ENCODE assay signal across 9 cellular contexts in genomic region chr16:81711609-81712329, GRCh38.
DNase-seq lines count a peak whose midpoint lies in the region; ATAC-seq and TF ChIP-seq lines count a peak whose summit lies in the region.
"Had no signal": no experiment of that assay in that cellular context is flagged by ENCODE, and none has a peak within 500 bp of the region (broad histone marks: within the 10 kb centered on the region; RNA-seq: fewer than 3 reads in every experiment).

No MANE protein-coding gene starts in this region.

- intact Hi-C loops in left lung (cut with DNase I) (no loop called here), lower leg skin (cut with DNase I; ENCODE audit: low total_unique reads) (no loop called here)

- no peak for TF ChIP-seq CTCF in left lung (IDR thresholded peaks at IDR 0.05)
- TF ChIP-seq CTCF in lower leg skin (IDR thresholded peaks at IDR 0.05) = no peak

- WGBS in lower leg skin, 2 donors = 50 to 53% methylated on average over 21 of the region's 21 CpGs

- H3K4me3 ChIP-seq in HUES6 (ENCODE audit: low read depth, low read length) = no peak overlapping the region
- no peak overlapping the region for H3K4me3 ChIP-seq in left lung
- no peak overlapping the region for H3K4me3 ChIP-seq in lower leg skin (ENCODE audit: low read depth, poor library complexity, severe bottlenecking)
- H3K4me3 ChIP-seq: dorsolateral prefrontal cortex had no signal

- no peaks in the 10 kb centered on the region for H3K9me3 ChIP-seq in HUES6 (ENCODE audit: control insufficient read depth, insufficient read depth, low read depth, low read length)
- H3K9me3 ChIP-seq in left lung = no peaks in the 10 kb centered on the region

- DNase-seq in AG08396 (ENCODE audit: low spot score) (peak; percentile 85), astrocyte of the hippocampus (ENCODE audit: low read depth, low spot score) (peak; percentile 96), left lung (peak in 1 of 2 donors; percentile 51), DMS153 (lab: John Stamatoyannopoulos, UW) (no peak), lower leg skin (ENCODE audit: low spot score in 2 of 2) (no peak)

- H3K27me3 ChIP-seq in HUES6 (ENCODE audit: control insufficient read depth, insufficient read depth, low read length) (no peaks in the 10 kb centered on the region), left lung (no peaks in the 10 kb centered on the region)
- H3K27me3 ChIP-seq: dorsolateral prefrontal cortex had no signal

- H3K27ac ChIP-seq in HUES6 (ENCODE audit: low read depth, low read length) = peak overlapping the region; percentile 6; the same call in 1 of the 2 replicates
- no peak overlapping the region for H3K27ac ChIP-seq in left lung

- H3K36me3 ChIP-seq in HUES6 (ENCODE audit: control insufficient read depth, insufficient read depth, low read length) (peaks cover 29% of the 10 kb centered on the region), left lung (peaks cover 0 to 36% of the 10 kb centered on the region in 2 donors)

- H3K4me1 ChIP-seq in HUES6 (ENCODE audit: control insufficient read depth, insufficient read depth, low read length) (peaks cover 50% of the 10 kb centered on the region), left lung (peaks cover 0 to 12% of the 10 kb centered on the region in 2 donors)

- ATAC-seq in left lung (peak; percentile 53), HG02885 (IDR thresholded peaks at IDR 0.05; ENCODE audit: poor library complexity, unreplicated experiment) (no peak), GM18907 (IDR thresholded peaks at IDR 0.05; ENCODE audit: unreplicated experiment) (no peak)

- H3K9ac ChIP-seq in HUES6 (ENCODE audit: low read length) = peak overlapping the region; percentile 50

- TF ChIP-seq POLR2A in lower leg skin (IDR thresholded peaks at IDR 0.05) = no peak

Comparison
In these comparisons a context has a peak if more than half of its experiments do, and no peak if none do; other contexts are left out.
1. DNase-seq: peak in AG08396 (single experiment) and astrocyte of the hippocampus (single experiment); none in DMS153 (single experiment) and lower leg skin (0 of 2).